11 cellular contexts compared by ENCODE assay signal in genomic region chr1:186236921-186237320, GRCh38. TPM values are rescaled to one million over a fixed set of nuclear protein-coding genes. Genes with fewer than 3 reads are reported as not detected.
DNase-seq lines count a peak whose midpoint lies in the region; ATAC-seq and TF ChIP-seq lines count a peak whose summit lies in the region.
"Had no signal": no experiment of that assay in that cellular context is flagged by ENCODE, and none has a peak within 500 bp of the region (broad histone marks: within the 10 kb centered on the region; RNA-seq: fewer than 3 reads in every experiment).

No MANE protein-coding gene starts in this region.

- peaks cover 0 to 5% of the 10 kb centered on the region in 2 experiments; a peak in 2 of 4 replicates for H3K4me1 ChIP-seq in SK-N-SH (ENCODE audit: control insufficient read depth in 1 of 2, insufficient read depth in 2 of 2, low read depth in 1 of 2, low read length in 1 of 2)
- H3K4me1 ChIP-seq in spleen, result no peaks in the 10 kb centered on the region
- H3K4me1 ChIP-seq: right lobe of liver had no signal

- no peaks in the 10 kb centered on the region for H3F3A ChIP-seq in SK-N-SH (replicated peaks; ENCODE audit: insufficient read depth)

- WGBS in SK-N-SH (ENCODE audit: low lambda C conversion rate), result 15% methylated on average over 3 of the region's 3 CpGs
- 90 to 94% (median 94%) methylated on average over 3 of the region's 3 CpGs for WGBS in spleen, 5 donors

- ATAC-seq in GM21360 (IDR thresholded peaks at IDR 0.05; ENCODE audit: unreplicated experiment), result no peak
- ATAC-seq: right lobe of liver had no signal

- no peaks in the 10 kb centered on the region for H3K79me2 ChIP-seq in SK-N-SH (ENCODE audit: insufficient read depth)

- H3K4me3 ChIP-seq in SK-N-SH (ENCODE audit: low read depth in 2 of 2, low read length in 1 of 2) (0 out of 4 replicates have a peak overlapping the region, but pooled peaks of 1 of the 2 experiments have one; percentile 3), fibroblast of pulmonary artery (replicated peaks; ENCODE audit: low read depth, low read length) (no peak overlapping the region), spleen (no peak overlapping the region)
- H3K4me3 ChIP-seq: right lobe of liver had no signal

- TF ChIP-seq POLR2A in spleen (IDR thresholded peaks at IDR 0.05), result no peak

- H3K27me3 ChIP-seq in SK-N-SH (ENCODE audit: insufficient read depth) (no peaks in the 10 kb centered on the region), spleen (replicated peaks in 1 of 7) (no peaks in the 10 kb centered on the region)
- H3K27me3 ChIP-seq: right lobe of liver had no signal

- peak overlapping the region in 1 of 2 experiments; percentile 62; a peak in 3 of 4 replicates for H3K27ac ChIP-seq in SK-N-SH (ENCODE audit: low read depth in 2 of 2, low read length in 1 of 2)
- no peak overlapping the region for H3K27ac ChIP-seq in spleen
- H3K27ac ChIP-seq: right lobe of liver, WERI-Rb-1 had no signal

- no peak for TF ChIP-seq CTCF in SK-N-SH (IDR thresholded peaks at IDR 0.05)
- no peak for TF ChIP-seq CTCF in fibroblast of pulmonary artery (IDR thresholded peaks at IDR 0.05; ENCODE audit: low read length, missing control alignments)
- TF ChIP-seq CTCF in spleen (IDR thresholded peaks at IDR 0.05 in 8 of 11, conservative IDR thresholded peaks at IDR 0.05 in 3 of 11), result no peak

- POLR2A ChIA-PET in SK-N-SH (lab: Yijun Ruan, JAX), result no interaction called here
- POLR2A ChIA-PET in activated CD4-positive, alpha-beta memory T cell treated with anti-CD3 and anti-CD28 coated beads for 36 hours (lab: Charles Lee), result no interaction called here

- H3K36me3 ChIP-seq in SK-N-SH (replicated peaks in 1 of 2; ENCODE audit: control insufficient read depth in 1 of 2, insufficient read depth in 2 of 2, low read length in 1 of 2) (no peaks in the 10 kb centered on the region), spleen (no peaks in the 10 kb centered on the region)
- H3K36me3 ChIP-seq: right lobe of liver, WERI-Rb-1 had no signal

- H3K36me3 Mint-ChIP-seq in activated CD4-positive, alpha-beta memory T cell treated with anti-CD3 and anti-CD28 coated beads for 36 hours, result no peaks in the 10 kb centered on the region

- intact Hi-C loops in activated CD4-positive, alpha-beta memory T cell treated with anti-CD3 and anti-CD28 coated beads for 36 hours (cut with micrococcal nuclease), result no loop called here
- intact Hi-C loops in spleen (cut with DNase I; ENCODE audit: low total_unique reads), result no loop called here

- peak; percentile 56 for DNase-seq in H4 (ENCODE audit: low spot score)
- DNase-seq in SK-N-SH, result no peak
- DNase-seq in fibroblast of pulmonary artery (ENCODE audit: low read depth), result peak; percentile 72
- DNase-seq in stromal cell of bone marrow (ENCODE audit: low read depth), result peak; percentile 80
- no peak for DNase-seq in activated CD4-positive, alpha-beta memory T cell treated with anti-CD3 and anti-CD28 coated beads for 36 hours
- no peak for DNase-seq in spleen
- DNase-seq: NCI-H2107, right lobe of liver, WERI-Rb-1 had no signal

- H3K27ac Mint-ChIP-seq in activated CD4-positive, alpha-beta memory T cell treated with anti-CD3 and anti-CD28 coated beads for 36 hours, result no peak overlapping the region

- 0 out of 2 replicates have a peak, but pooled peaks cover 2% of the 10 kb centered on the region for H3K9me2 ChIP-seq in SK-N-SH

- H3K9me3 ChIP-seq in SK-N-SH (no peaks in the 10 kb centered on the region), spleen (no peaks in the 10 kb centered on the region)
- H3K9me3 ChIP-seq: right lobe of liver had no signal

- H3K9ac ChIP-seq in SK-N-SH, result no peak overlapping the region

- H3K4me3 Mint-ChIP-seq in activated CD4-positive, alpha-beta memory T cell treated with anti-CD3 and anti-CD28 coated beads for 36 hours, result no peak overlapping the region
- H3K4me3 Mint-ChIP-seq: central memory CD8-positive, alpha-beta T cell had no signal

- CTCF ChIA-PET in SK-N-SH (lab: Yijun Ruan, JAX), result no interaction called here
- CTCF ChIA-PET in activated CD4-positive, alpha-beta memory T cell treated with anti-CD3 and anti-CD28 coated beads for 36 hours (lab: Charles Lee), result no interaction called here

- H3K27me3 Mint-ChIP-seq in activated CD4-positive, alpha-beta memory T cell treated with anti-CD3 and anti-CD28 coated beads for 36 hours, result no peaks in the 10 kb centered on the region

- no peaks in the 10 kb centered on the region for H3K4me1 Mint-ChIP-seq in activated CD4-positive, alpha-beta memory T cell treated with anti-CD3 and anti-CD28 coated beads for 36 hours (ENCODE audit: low read depth)
- H3K4me1 Mint-ChIP-seq: central memory CD8-positive, alpha-beta T cell had no signal

- H3K9me3 Mint-ChIP-seq in activated CD4-positive, alpha-beta memory T cell treated with anti-CD3 and anti-CD28 coated beads for 36 hours, result no peaks in the 10 kb centered on the region
- H3K9me3 Mint-ChIP-seq: central memory CD8-positive, alpha-beta T cell had no signal

- no peak for TF ChIP-seq RAD21 in SK-N-SH (IDR thresholded peaks at IDR 0.05; ENCODE audit: low read length)

- no peaks in the 10 kb centered on the region for H4K20me1 ChIP-seq in SK-N-SH (ENCODE audit: insufficient read depth)

- H2AFZ ChIP-seq in SK-N-SH (ENCODE audit: low read depth), result peak overlapping the region; percentile 63; the same call in 1 of the 2 replicates

- TF ChIP-seq EP300 in SK-N-SH (IDR thresholded peaks at IDR 0.05; ENCODE audit: borderline replicate concordance in 1 of 2, low read depth in 1 of 2, low read length in 1 of 2), result peak in 1 of 2 experiments; percentile 19; a peak in 1 of 4 replicates

- peak overlapping the region; percentile 51 for H3K4me2 ChIP-seq in SK-N-SH

TF ChIP-seq in SK-N-SH, 30 proteins besides CTCF, POLR2A, EP300 and RAD21 (continues in another document):
- no peak for TF ChIP-seq MXI1 (IDR thresholded peaks at IDR 0.05; ENCODE audit: low read depth, low read length)
- TF ChIP-seq TCF12 (IDR thresholded peaks at IDR 0.05), result peak; percentile 59
- TF ChIP-seq, protein P1, sequence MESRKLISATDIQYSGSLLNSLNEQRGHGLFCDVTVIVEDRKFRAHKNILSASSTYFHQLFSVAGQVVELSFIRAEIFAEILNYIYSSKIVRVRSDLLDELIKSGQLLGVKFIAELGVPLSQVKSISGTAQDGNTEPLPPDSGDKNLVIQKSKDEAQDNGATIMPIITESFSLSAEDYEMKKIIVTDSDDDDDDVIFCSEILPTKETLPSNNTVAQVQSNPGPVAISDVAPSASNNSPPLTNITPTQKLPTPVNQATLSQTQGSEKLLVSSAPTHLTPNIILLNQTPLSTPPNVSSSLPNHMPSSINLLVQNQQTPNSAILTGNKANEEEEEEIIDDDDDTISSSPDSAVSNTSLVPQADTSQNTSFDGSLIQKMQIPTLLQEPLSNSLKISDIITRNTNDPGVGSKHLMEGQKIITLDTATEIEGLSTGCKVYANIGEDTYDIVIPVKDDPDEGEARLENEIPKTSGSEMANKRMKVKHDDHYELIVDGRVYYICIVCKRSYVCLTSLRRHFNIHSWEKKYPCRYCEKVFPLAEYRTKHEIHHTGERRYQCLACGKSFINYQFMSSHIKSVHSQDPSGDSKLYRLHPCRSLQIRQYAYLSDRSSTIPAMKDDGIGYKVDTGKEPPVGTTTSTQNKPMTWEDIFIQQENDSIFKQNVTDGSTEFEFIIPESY (IDR thresholded peaks at IDR 0.05; ENCODE audit: borderline replicate concordance, low read depth), result no peak
- TF ChIP-seq MEF2A (IDR thresholded peaks at IDR 0.05; ENCODE audit: borderline replicate concordance, low read depth), result no peak
- no peak for TF ChIP-seq NRF1 (IDR thresholded peaks at IDR 0.05; ENCODE audit: low read depth, low read length)
- no peak for TF ChIP-seq GATA2 (CRISPR knock-in tag; IDR thresholded peaks at IDR 0.05)
- TF ChIP-seq PBX3 (IDR thresholded peaks at IDR 0.05), result peak; percentile 34; the same call in 1 of the 2 replicates
- TF ChIP-seq RCOR1 (IDR thresholded peaks at IDR 0.05; ENCODE audit: low read length), result no peak
- TF ChIP-seq FOSL2 (IDR thresholded peaks at IDR 0.05; ENCODE audit: borderline replicate concordance, low read depth), result peak; percentile 92
- TF ChIP-seq POLR2AphosphoS5 (IDR thresholded peaks at IDR 0.05; ENCODE audit: low read depth, low read length), result peak; percentile 14; the same call in 1 of the 2 replicates
- TF ChIP-seq JUND (IDR thresholded peaks at IDR 0.05), result peak; percentile 85
- TF ChIP-seq EZH2phosphoT487 (IDR thresholded peaks at IDR 0.05; ENCODE audit: borderline replicate concordance, low read depth), result no peak
- TF ChIP-seq RXRA (IDR thresholded peaks at IDR 0.05; ENCODE audit: borderline replicate concordance, low read depth), result no peak
- TF ChIP-seq, protein P2, sequence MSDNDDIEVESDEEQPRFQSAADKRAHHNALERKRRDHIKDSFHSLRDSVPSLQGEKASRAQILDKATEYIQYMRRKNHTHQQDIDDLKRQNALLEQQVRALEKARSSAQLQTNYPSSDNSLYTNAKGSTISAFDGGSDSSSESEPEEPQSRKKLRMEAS (IDR thresholded peaks at IDR 0.05; ENCODE audit: low read depth), result peak; percentile 26; the same call in 1 of the 2 replicates
- TF ChIP-seq, protein P3, sequence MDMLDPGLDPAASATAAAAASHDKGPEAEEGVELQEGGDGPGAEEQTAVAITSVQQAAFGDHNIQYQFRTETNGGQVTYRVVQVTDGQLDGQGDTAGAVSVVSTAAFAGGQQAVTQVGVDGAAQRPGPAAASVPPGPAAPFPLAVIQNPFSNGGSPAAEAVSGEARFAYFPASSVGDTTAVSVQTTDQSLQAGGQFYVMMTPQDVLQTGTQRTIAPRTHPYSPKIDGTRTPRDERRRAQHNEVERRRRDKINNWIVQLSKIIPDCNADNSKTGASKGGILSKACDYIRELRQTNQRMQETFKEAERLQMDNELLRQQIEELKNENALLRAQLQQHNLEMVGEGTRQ (IDR thresholded peaks at IDR 0.05; ENCODE audit: borderline replicate concordance, low read depth, low read length), result no peak

RNA-seq across cellular contexts. Expression of gene PRG4, which starts 59.2 kb away (rescaled TPM):
- total RNA-seq in H4 (2014; rRNA removed; shearing (Covaris generic)), result not detected in 2 replicates
- polyA plus RNA-seq in SK-N-SH (2012; rRNA removed) (0.08 TPM in 2 replicates), spleen (under 1 TPM; 0.02 to 0.53 (median 0.03) TPM)
- 0.14 and 0.24 TPM in 2 replicates for polyA plus RNA-seq in SK-N-SH (2012; cell fraction: cytosol; rRNA removed)
- 0.06 and 0.13 TPM in 2 replicates for polyA plus RNA-seq in SK-N-SH (2012; cell fraction: nucleus; rRNA removed)
- total RNA-seq in activated CD4-positive, alpha-beta memory T cell treated with anti-CD3 and anti-CD28 coated beads for 36 hours, result 1 to 10 TPM; 4.0 to 4.8 TPM
- total RNA-seq in spleen, result 1 to 10 TPM in 2 of 7 donors, under 1 TPM in 4, not detected in 1; 0.09 to 1.8 (median 0.14) TPM

Comparison
In these comparisons a context has a peak if more than half of its experiments do, and no peak if none do; other contexts are left out.
1. DNase-seq: peak in H4 (single experiment), fibroblast of pulmonary artery (single experiment) and stromal cell of bone marrow (single experiment); none in SK-N-SH (single experiment), activated CD4-positive, alpha-beta memory T cell treated with anti-CD3 and anti-CD28 coated beads for 36 hours (single experiment) and spleen (single experiment).